1 cellular context compared by ENCODE assay signal in the genomic region with DNA sequence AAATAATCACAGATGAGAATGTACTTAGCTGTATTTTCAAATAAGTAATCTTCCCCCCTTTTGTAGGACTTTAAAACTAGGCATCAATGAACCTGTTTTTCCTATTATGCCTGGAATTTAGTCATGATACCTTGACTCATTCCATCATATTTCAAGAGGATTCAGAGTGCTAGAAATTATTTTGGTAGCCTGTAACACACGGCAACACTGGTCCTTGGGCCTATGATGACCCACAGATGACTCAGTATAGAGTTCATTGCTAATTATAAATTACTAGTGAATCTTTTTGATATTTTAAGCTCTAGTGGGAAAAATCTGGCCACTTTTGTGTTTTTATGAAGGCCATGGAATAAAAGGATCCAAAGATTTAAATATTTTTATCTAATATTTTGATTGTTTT.
TF ChIP-seq lines count a peak whose summit lies in the region.

No MANE protein-coding gene starts in this region.

TF ChIP-seq in IMR-90, 13 proteins besides CTCF, POLR2A, EP300 and RAD21 (continued from another document):
- no peak for TF ChIP-seq MXI1 (IDR thresholded peaks at IDR 0.05; ENCODE audit: borderline replicate concordance, low read depth, low read length)
- TF ChIP-seq CEBPB (IDR thresholded peaks at IDR 0.05; ENCODE audit: low read depth, low read length): no peak
- TF ChIP-seq, protein P1, sequence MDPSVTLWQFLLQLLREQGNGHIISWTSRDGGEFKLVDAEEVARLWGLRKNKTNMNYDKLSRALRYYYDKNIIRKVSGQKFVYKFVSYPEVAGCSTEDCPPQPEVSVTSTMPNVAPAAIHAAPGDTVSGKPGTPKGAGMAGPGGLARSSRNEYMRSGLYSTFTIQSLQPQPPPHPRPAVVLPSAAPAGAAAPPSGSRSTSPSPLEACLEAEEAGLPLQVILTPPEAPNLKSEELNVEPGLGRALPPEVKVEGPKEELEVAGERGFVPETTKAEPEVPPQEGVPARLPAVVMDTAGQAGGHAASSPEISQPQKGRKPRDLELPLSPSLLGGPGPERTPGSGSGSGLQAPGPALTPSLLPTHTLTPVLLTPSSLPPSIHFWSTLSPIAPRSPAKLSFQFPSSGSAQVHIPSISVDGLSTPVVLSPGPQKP (IDR thresholded peaks at IDR 0.05; ENCODE audit: borderline replicate concordance, low read depth, low read length): no peak
- no peak for TF ChIP-seq RCOR1 (IDR thresholded peaks at IDR 0.05; ENCODE audit: insufficient replicate concordance, low read length)
- TF ChIP-seq CHD1 (IDR thresholded peaks at IDR 0.05; ENCODE audit: low read depth, low read length): no peak
- TF ChIP-seq FOS (IDR thresholded peaks at IDR 0.05; ENCODE audit: low read depth, low read length): no peak
